In the genomic region with DNA sequence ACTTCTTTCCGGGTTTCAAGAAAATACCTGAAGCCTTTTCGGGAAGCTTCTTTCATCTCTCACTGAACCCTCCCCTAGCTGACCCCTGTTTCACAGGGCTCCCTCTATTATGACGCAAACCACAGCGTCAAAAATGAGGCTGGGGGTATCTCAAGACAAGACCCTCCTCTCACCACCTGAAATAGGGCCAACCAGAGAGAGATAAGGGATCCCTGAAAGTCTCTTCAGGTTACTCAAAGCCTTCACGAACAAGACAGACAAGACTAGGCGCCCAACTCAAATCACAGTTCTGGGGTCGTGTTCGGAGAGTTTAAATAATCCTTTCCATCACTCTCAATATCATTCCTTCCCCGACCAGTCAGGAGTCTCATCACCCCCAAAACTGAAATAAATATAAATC, we compare ENCODE assay signal across 8 cellular contexts. TPM values are rescaled to one million over a fixed set of nuclear protein-coding genes. Genes with fewer than 3 reads are reported as not detected.
DNase-seq lines count a peak whose midpoint lies in the region; ATAC-seq and TF ChIP-seq lines count a peak whose summit lies in the region.

No MANE protein-coding gene starts in this region.

- peak overlapping the region; percentile 87 to 95 (median 92) for H3K27ac ChIP-seq in Peyer's patch
- peak overlapping the region; percentile 92 to 96 (median 94) for H3K27ac ChIP-seq in esophagus muscularis mucosa (replicated peaks in 1 of 4)
- peak overlapping the region; percentile 94 for H3K27ac ChIP-seq in psoas muscle

- H3K4me1 ChIP-seq in Peyer's patch (no peaks in the 10 kb centered on the region), esophagus muscularis mucosa (peaks cover 0 to 19% (median 13%) of the 10 kb centered on the region in 4 donors), psoas muscle (no peaks in the 10 kb centered on the region)

- intact Hi-C loops in esophagus muscularis mucosa (cut with DNase I): loop anchor here (10.0 kb wide), 2 partner anchors 142 to 602 kb away; partner anchors contain the start of gene FAM120C
- intact Hi-C loops in psoas muscle (cut with DNase I): loop anchor here in 1 of 2 donors (5.0 to 10.0 kb wide), 3 partner anchors 139 to 402 kb away; partner anchors contain the start of genes FAM120C, HUWE1 and TSR2

- H3K36me3 ChIP-seq in Peyer's patch: peaks cover 0 to 19% (median 0%) of the 10 kb centered on the region in 3 donors
- H3K36me3 ChIP-seq in esophagus muscularis mucosa: peaks cover 0 to 38% (median 16%) of the 10 kb centered on the region in 4 donors
- H3K36me3 ChIP-seq in psoas muscle (ENCODE audit: insufficient read depth in 1 of 2, low read depth in 1 of 2): peaks cover 0 to 37% of the 10 kb centered on the region in 2 donors

- H3K4me3 ChIP-seq in Peyer's patch (peak overlapping the region; percentile 57 to 78 (median 65)), esophagus muscularis mucosa (peak overlapping the region; percentile 68 to 82 (median 71)), psoas muscle (peak overlapping the region; percentile 81)

- H3K27me3 ChIP-seq in Peyer's patch: no peaks in the 10 kb centered on the region
- H3K27me3 ChIP-seq in esophagus muscularis mucosa: no peaks in the 10 kb centered on the region
- H3K27me3 ChIP-seq in psoas muscle (ENCODE audit: insufficient read depth in 3 of 3, low read length in 2 of 3): no peaks in the 10 kb centered on the region

- H3K9me3 ChIP-seq in Peyer's patch (no peaks in the 10 kb centered on the region), esophagus muscularis mucosa (no peaks in the 10 kb centered on the region), psoas muscle (no peaks in the 10 kb centered on the region)

- TF ChIP-seq EP300 in esophagus muscularis mucosa (IDR thresholded peaks at IDR 0.05): no peak

- TF ChIP-seq POLR2A in Peyer's patch (IDR thresholded peaks at IDR 0.05) (no peak), esophagus muscularis mucosa (IDR thresholded peaks at IDR 0.05; ENCODE audit: low read depth) (no peak)

- 38% methylated on average over 9 of the region's 9 CpGs for WGBS in esophagus muscularis mucosa
- 0 to 30% (median 2%) methylated on average over 7 to 9 of the region's 9 CpGs for WGBS in psoas muscle, 3 donors

- TF ChIP-seq CTCF in Peyer's patch (IDR thresholded peaks at IDR 0.05): no peak
- TF ChIP-seq CTCF in esophagus muscularis mucosa (IDR thresholded peaks at IDR 0.05): no peak
- TF ChIP-seq CTCF in psoas muscle (IDR thresholded peaks at IDR 0.05): no peak

- no peak for ATAC-seq in psoas muscle

- peak; percentile 3 for DNase-seq in ELR (ENCODE audit: low read depth)
- no peak for DNase-seq in Peyer's patch
- no peak for DNase-seq in esophagus muscularis mucosa (ENCODE audit: extremely low spot score)
- DNase-seq in psoas muscle: no peak
- no peak for DNase-seq in NCI-H2227 (lab: John Stamatoyannopoulos, UW; ENCODE audit: unreplicated experiment)
- no peak for DNase-seq in SHP77 (lab: John Stamatoyannopoulos, UW)
- no peak for DNase-seq in NCI-H345 treated with DMSO at 0.1 percent for 48 hours (lab: John Stamatoyannopoulos, UW; ENCODE audit: unreplicated experiment)
- DNase-seq in NCI-H2196 treated with DMSO at 0.1 percent for 48 hours (lab: John Stamatoyannopoulos, UW; ENCODE audit: unreplicated experiment): no peak

RNA-seq across cellular contexts. Expression of gene PHF8, which starts 1.2 kb away (rescaled TPM):
- total RNA-seq in Peyer's patch (100 to 1,000 TPM in 1 of 4 donors, 10 to 100 TPM in 3; 52.5 to 188 (median 78.9) TPM), esophagus muscularis mucosa (10 to 100 TPM; 18.5 to 28.7 (median 22.8) TPM), psoas muscle (10 to 100 TPM in 3 of 4 donors, 1 to 10 TPM in 1; 9.0 to 16.4 (median 11.9) TPM)
- polyA plus RNA-seq in psoas muscle: 1 to 10 TPM; 3.6 to 8.8 (median 4.2) TPM
